ENCODE assay signal across 20 cellular contexts in genomic region chr21:15278279-15278678, GRCh38.
DNase-seq lines count a peak whose midpoint lies in the region; ATAC-seq, FAIRE-seq and TF ChIP-seq lines count a peak whose summit lies in the region.
"Had no signal": no experiment of that assay in that cellular context is flagged by ENCODE, and none has a peak within 500 bp of the region (broad histone marks: within the 10 kb centered on the region; RNA-seq: fewer than 3 reads in every experiment).

No MANE protein-coding gene starts in this region.

- no peaks in the 10 kb centered on the region for H3K36me3 ChIP-seq in K562 (ENCODE audit: control insufficient read depth, insufficient read depth, low read length)
- H3K36me3 ChIP-seq: BLaER1 treated with 17β-estradiol and CSF1 and Interleukin-3, amounts not matched to agents 10 nM and 100 nM had no signal

- no peak for TF ChIP-seq POLR2A in K562 (conservative IDR thresholded peaks at IDR 0.05)

- TF ChIP-seq EP300 in K562 (IDR thresholded peaks at IDR 0.05; ENCODE audit: low read length) = no peak

- H3K9me1 ChIP-seq in K562 (ENCODE audit: control insufficient read depth, insufficient read depth, low read length) = no peaks in the 10 kb centered on the region

- in situ Hi-C loops in K562 (cut with MboI) = loop anchor here (25.0 kb wide), 1 partner anchor 866 kb away; no protein-coding TSS in a partner anchor

- no peaks in the 10 kb centered on the region for H3K4me1 Mint-ChIP-seq in nephron progenitor cell
- H3K4me1 Mint-ChIP-seq: B cell; CD8-positive, alpha-beta memory T cell had no signal

- H4K20me1 ChIP-seq in K562 (replicated peaks; ENCODE audit: control insufficient read depth, insufficient read depth, low read length) = no peaks in the 10 kb centered on the region
- H4K20me1 ChIP-seq: BLaER1 treated with 17β-estradiol and CSF1 and Interleukin-3, amounts not matched to agents 10 nM and 100 nM had no signal

- H3K9me3 Mint-ChIP-seq in nephron progenitor cell = peaks cover 20% of the 10 kb centered on the region
- H3K9me3 Mint-ChIP-seq: CD8-positive, alpha-beta memory T cell; HFFc6 had no signal

- no peak overlapping the region for H3K27ac ChIP-seq in K562 (ENCODE audit: extremely low read depth, low read depth, low read length)
- H3K27ac ChIP-seq: BLaER1 treated with 17β-estradiol and CSF1 and Interleukin-3, amounts not matched to agents 10 nM and 100 nM had no signal

- DNase-seq in K562 (ENCODE audit: extremely low read depth in 1 of 4, low spot score in 3 of 4) (no peak), fibroblast of the conjunctiva (ENCODE audit: low read depth) (peak; percentile 8), nephron progenitor cell (no peak), renal cortical epithelial cell (ENCODE audit: low read depth) (peak; percentile 31), posterior vena cava (ENCODE audit: low spot score) (no peak)
- DNase-seq in stimulated activated CD4-positive, alpha-beta T cell treated with anti-CD3 and anti-CD28 coated beads, Interleukin-4, amount 100 ng/mL, for 4 hours = no peak
- DNase-seq: CD8-positive, alpha-beta memory T cell; COR-L47; DMS53; DND-41; EL; GOT3; H7; HFFc6 had no signal

- H3K4me3 Mint-ChIP-seq in nephron progenitor cell = no peak overlapping the region
- H3K4me3 Mint-ChIP-seq: B cell; CD8-positive, alpha-beta memory T cell; HFFc6 had no signal

- H3K9me3 ChIP-seq in K562 (replicated peaks; ENCODE audit: control insufficient read depth, insufficient read depth, low read depth, low read length) = no peaks in the 10 kb centered on the region

- WGBS in K562 (ENCODE audit: insufficient coverage, low coverage, missing lambda C conversion rate) = 15% methylated on average over 5 of the region's 5 CpGs

- H3K27me3 Mint-ChIP-seq in nephron progenitor cell (ENCODE audit: low read depth, poor library complexity) = peaks cover 5% of the 10 kb centered on the region
- H3K27me3 Mint-ChIP-seq: B cell had no signal

- TF ChIP-seq CTCF in K562 (IDR thresholded peaks at IDR 0.05 in 2 of 3, conservative IDR thresholded peaks at IDR 0.05 in 1 of 3; ENCODE audit: insufficient read depth in 2 of 3, low read depth in 1 of 3, low read length in 3 of 3) (no peak), nephron progenitor cell (IDR thresholded peaks at IDR 0.05) (no peak)

- intact Hi-C loops in K562 (cut with micrococcal nuclease) = no loop called here
- intact Hi-C loops in posterior vena cava (cut with DNase I) = no loop called here

- no peaks in the 10 kb centered on the region for H3K4me1 ChIP-seq in K562 (replicated peaks in 1 of 2; ENCODE audit: control insufficient read depth in 2 of 2, insufficient read depth in 2 of 2, low read length in 2 of 2)
- H3K4me1 ChIP-seq: BLaER1 treated with 17β-estradiol and CSF1 and Interleukin-3, amounts not matched to agents 10 nM and 100 nM had no signal

- no peak for FAIRE-seq in K562 (lab: Jason Lieb, UNC)
- FAIRE-seq: GM12878 had no signal

- POLR2A ChIA-PET in K562 (lab: Yijun Ruan, JAX) = no interaction called here

- no peak overlapping the region for H3K4me3 ChIP-seq in K562
- H3K4me3 ChIP-seq: BLaER1 treated with 17β-estradiol and CSF1 and Interleukin-3, amounts not matched to agents 10 nM and 100 nM; GM12878 had no signal

- CTCF ChIA-PET in K562 (lab: Yijun Ruan, JAX; ENCODE audit: low intra/inter-chr PET ratio) = no interaction called here

- no peak for TF ChIP-seq RAD21 in K562 (CRISPR knock-in tag; conservative IDR thresholded peaks at IDR 0.05 in 1 of 2, IDR thresholded peaks at IDR 0.05 in 1 of 2)

- peak overlapping the region; percentile 55; the same call in 1 of the 2 replicates for H2AFZ ChIP-seq in K562 (ENCODE audit: low read depth, low read length)

- H3K27me3 ChIP-seq in K562 (ENCODE audit: control insufficient read depth in 2 of 2, insufficient read depth in 2 of 2, low read length in 2 of 2) = no peaks in the 10 kb centered on the region
- H3K27me3 ChIP-seq: BLaER1 treated with 17β-estradiol and CSF1 and Interleukin-3, amounts not matched to agents 10 nM and 100 nM had no signal

- no TSS peak for BruUV-seq in K562 (replicated peaks; lab: Mats Ljungman, UMichigan)

- H3K9ac ChIP-seq in K562 (ENCODE audit: insufficient read depth in 1 of 2, low read depth in 2 of 2, low read length in 2 of 2) = no peak overlapping the region
- H3K9ac ChIP-seq: BLaER1 treated with 17β-estradiol and CSF1 and Interleukin-3, amounts not matched to agents 10 nM and 100 nM had no signal

- no peaks in the 10 kb centered on the region for H3K79me2 ChIP-seq in K562 (ENCODE audit: control insufficient read depth, insufficient read depth, low read length)

- no peaks in the 10 kb centered on the region for H3K36me3 Mint-ChIP-seq in nephron progenitor cell (ENCODE audit: low read depth)

- no peak overlapping the region for H3K4me2 ChIP-seq in K562 (ENCODE audit: insufficient read depth, low read length)
- H3K4me2 ChIP-seq: BLaER1 treated with 17β-estradiol and CSF1 and Interleukin-3, amounts not matched to agents 10 nM and 100 nM had no signal

- ATAC-seq in K562 = no peak
- ATAC-seq in HG03095 (IDR thresholded peaks at IDR 0.05; ENCODE audit: unreplicated experiment) = no peak
- ATAC-seq in HG02610 (IDR thresholded peaks at IDR 0.05; ENCODE audit: unreplicated experiment) = no peak
- ATAC-seq: GM12878, HCT116 had no signal

- H3K27ac Mint-ChIP-seq in nephron progenitor cell = peak overlapping the region; percentile 22
- H3K27ac Mint-ChIP-seq: B cell; CD8-positive, alpha-beta memory T cell; HFFc6 had no signal

TF ChIP-seq in K562, 482 proteins besides CTCF, POLR2A, EP300 and RAD21:
- TF ChIP-seq ZNF316 (IDR thresholded peaks at IDR 0.05) (0 out of 2 replicates have a peak, but pooled peaks have one; percentile 6), CREB3L1 (IDR thresholded peaks at IDR 0.05; ENCODE audit: borderline replicate concordance, low read depth) (no peak), BDP1 (IDR thresholded peaks at IDR 0.05; ENCODE audit: insufficient read depth, insufficient read length) (no peak), HMBOX1 (IDR thresholded peaks at IDR 0.05) (no peak)

Comparison
In these comparisons a context has a peak if more than half of its experiments do, and no peak if none do; other contexts are left out.
1. DNase-seq: peak in fibroblast of the conjunctiva (single experiment) and renal cortical epithelial cell (single experiment); none in K562 (0 of 4), nephron progenitor cell (single experiment), posterior vena cava (single experiment) and stimulated activated CD4-positive, alpha-beta T cell treated with anti-CD3 and anti-CD28 coated beads, Interleukin-4, amount 100 ng/mL, for 4 hours (0 of 2).